Comparison of ENCODE assay signal across 28 cellular contexts in the genomic region with DNA sequence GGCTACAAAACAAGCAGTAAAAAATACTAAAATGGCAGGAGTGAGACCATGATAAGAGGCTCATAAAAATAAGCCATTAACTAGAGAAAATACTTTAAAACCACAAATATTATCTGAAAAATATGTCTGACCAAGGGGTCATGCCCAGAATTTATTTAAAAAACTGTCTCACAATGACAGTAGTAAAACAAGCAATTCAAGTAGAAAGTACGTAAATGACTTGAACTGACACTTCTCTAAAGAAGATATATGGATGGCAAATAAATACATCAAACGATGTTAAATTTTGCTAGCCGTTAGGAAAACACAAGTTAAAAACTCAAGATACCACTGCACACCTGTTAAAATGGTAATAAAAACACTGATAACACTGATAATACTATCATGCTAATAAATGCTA.
"Had no signal": no experiment of that assay in that cellular context is flagged by ENCODE, and none has a peak within 500 bp of the region (broad histone marks: within the 10 kb centered on the region; RNA-seq: fewer than 3 reads in every experiment).

No MANE protein-coding gene starts in this region.

- H3K4me3 Mint-ChIP-seq: naive thymus-derived CD4-positive, alpha-beta T cell; natural killer cell; nephron; neural progenitor cell; stimulated activated effector memory CD8-positive, alpha-beta T cell treated with anti-CD3 and anti-CD28 coated beads, Interleukin-12 subunit alpha, Interleukin-12 subunit beta, amount 100 ng/mL, for 72 hours; stimulated activated naive B cell treated with anti-CD40 and anti-IgM and Interleukin-4, amounts not matched to agents 10 μg/mL and 1 μg/mL and 100 μg/mL, for 72 hours; stimulated activated naive CD8-positive, alpha-beta T cell treated with anti-CD3 and anti-CD28 coated beads, Interleukin-15, Interleukin-2, amounts not matched to agents 100 ng/mL and 50 ng/mL, for 24 hours had no signal

- H3K4me2 ChIP-seq: neural progenitor cell had no signal

- H3K9me3 ChIP-seq: ovary, prostate gland, right lobe of liver, thyroid gland, upper lobe of right lung, uterus had no signal

- H3K79me2 ChIP-seq: parathyroid adenoma had no signal

- H3K36me3 Mint-ChIP-seq: naive thymus-derived CD4-positive, alpha-beta T cell; stimulated activated effector memory CD8-positive, alpha-beta T cell treated with anti-CD3 and anti-CD28 coated beads, Interleukin-12 subunit alpha, Interleukin-12 subunit beta, amount 100 ng/mL, for 72 hours had no signal

- H2AFZ ChIP-seq: neural progenitor cell, parathyroid adenoma had no signal

- H3K27me3 ChIP-seq: neural progenitor cell, ovary, right lobe of liver, sigmoid colon, stomach, thyroid gland, tibial nerve, upper lobe of right lung, uterus had no signal

- H3K4me3 ChIP-seq: neural progenitor cell, ovary, prostate gland, right lobe of liver, sigmoid colon, stomach, thoracic aorta, thyroid gland, tibial nerve, upper lobe of right lung, uterus had no signal

- H3K27me3 Mint-ChIP-seq: naive thymus-derived CD4-positive, alpha-beta T cell; stimulated activated naive B cell treated with anti-CD40 and anti-IgM and Interleukin-4, amounts not matched to agents 10 μg/mL and 1 μg/mL and 100 μg/mL, for 72 hours; stimulated activated naive CD8-positive, alpha-beta T cell treated with anti-CD3 and anti-CD28 coated beads, Interleukin-15, Interleukin-2, amounts not matched to agents 100 ng/mL and 50 ng/mL, for 24 hours had no signal

- H3K27ac Mint-ChIP-seq: naive thymus-derived CD4-positive, alpha-beta T cell; natural killer cell; neural progenitor cell; stimulated activated effector memory CD8-positive, alpha-beta T cell treated with anti-CD3 and anti-CD28 coated beads, Interleukin-12 subunit alpha, Interleukin-12 subunit beta, amount 100 ng/mL, for 72 hours; stimulated activated naive B cell treated with anti-CD40 and anti-IgM and Interleukin-4, amounts not matched to agents 10 μg/mL and 1 μg/mL and 100 μg/mL, for 72 hours; stimulated activated naive CD8-positive, alpha-beta T cell treated with anti-CD3 and anti-CD28 coated beads, Interleukin-15, Interleukin-2, amounts not matched to agents 100 ng/mL and 50 ng/mL, for 24 hours had no signal

- DNase-seq: naive thymus-derived CD4-positive, alpha-beta T cell; natural killer cell; occipital lobe; ovary; posterior cingulate gyrus; right cardiac atrium; right lobe of liver; sigmoid colon; small intestine; stimulated activated CD4-positive, alpha-beta T cell treated with anti-CD3 and anti-CD28 coated beads, Interleukin-15, amount 100 ng/mL, for 24 hours; stimulated activated CD4-positive, alpha-beta T cell treated with anti-CD3 and anti-CD28 coated beads, Interleukin-2, amount 100 ng/mL, for 24 hours; stimulated activated CD4-positive, alpha-beta T cell treated with anti-CD3 and anti-CD28 coated beads, Interleukin-2, amount 100 ng/mL, for 48 hours; stimulated activated CD4-positive, alpha-beta T cell treated with anti-CD3 and anti-CD28 coated beads, Interleukin-4, amount 100 ng/mL, for 24 hours; stimulated activated naive B cell treated with anti-CD40 and anti-IgM and Interleukin-4, amounts not matched to agents 10 μg/mL and 1 μg/mL and 100 μg/mL, for 72 hours; stimulated activated naive CD4-positive, alpha-beta T cell treated with Interleukin-2 at 50 U/mL for 16 hours; stomach; thyroid gland; trophoblast cell; upper lobe of right lung; uterus had no signal

- H3K9ac ChIP-seq: neural progenitor cell, parathyroid adenoma had no signal

- H3K4me1 ChIP-seq: neural progenitor cell, parathyroid adenoma, prostate gland, right lobe of liver, sigmoid colon, stomach, thyroid gland, tibial nerve, upper lobe of right lung, uterus had no signal

- H3K4me1 Mint-ChIP-seq: natural killer cell; nephron; neural progenitor cell; stimulated activated effector memory CD8-positive, alpha-beta T cell treated with anti-CD3 and anti-CD28 coated beads, Interleukin-12 subunit alpha, Interleukin-12 subunit beta, amount 100 ng/mL, for 72 hours had no signal

- H3K36me3 ChIP-seq: neural progenitor cell, ovary, prostate gland, right lobe of liver, sigmoid colon, stomach, thoracic aorta, thyroid gland, tibial nerve, upper lobe of right lung, uterus had no signal
